1 cellular context compared by ENCODE assay signal in genomic region chr12:45990468-45991288, GRCh38.
A peak's percentile ranks its signal among the peaks of the same experiment; 100 is the strongest.
TF ChIP-seq lines count a peak whose summit lies in the region.

Gene SCAF11, minus strand, starts transcription at chr12:45990574. Its CDS starts 26,407 bp downstream, at chr12:45964167.

TF ChIP-seq in GM12878, 131 proteins besides CTCF, POLR2A, EP300 and RAD21 (continued from another document and continues in another):
- TF ChIP-seq ZBTB40 (IDR thresholded peaks at IDR 0.05; ENCODE audit: borderline replicate concordance) (no peak), PAX5 (IDR thresholded peaks at IDR 0.05; ENCODE audit: borderline replicate concordance, low read depth, low read length) (peak; percentile 36; the same call in 1 of the 2 replicates), YY1 (IDR thresholded peaks at IDR 0.05; ENCODE audit: low read depth, low read length) (peak; percentile 83), RFX5 (IDR thresholded peaks at IDR 0.05; ENCODE audit: low read depth, low read length) (peak; percentile 60; the same call in 1 of the 2 replicates), LARP7 (IDR thresholded peaks at IDR 0.05) (no peak), RAD51 (IDR thresholded peaks at IDR 0.05) (peak; percentile 86), ATF7 (IDR thresholded peaks at IDR 0.05; ENCODE audit: low read depth) (peak; percentile 85), STAT1 (conservative IDR thresholded peaks at IDR 0.05) (no peak; the same call in 1 of the 2 replicates), CEBPB (IDR thresholded peaks at IDR 0.05; ENCODE audit: borderline replicate concordance in 1 of 2, low read depth in 2 of 2, low read length in 2 of 2) (no peak), SPI1 (IDR thresholded peaks at IDR 0.05; ENCODE audit: borderline replicate concordance, insufficient read depth, low read depth, low read length) (peak; percentile 41; the same call in 1 of the 2 replicates), CREB1 (IDR thresholded peaks at IDR 0.05; ENCODE audit: low read depth) (peak; percentile 99), ZBTB4 (CRISPR knock-in tag; IDR thresholded peaks at IDR 0.05) (no peak), USF1 (IDR thresholded peaks at IDR 0.05; ENCODE audit: borderline replicate concordance, extremely low read length, insufficient read depth, low read depth, low read length) (peak; percentile 88), NBN (IDR thresholded peaks at IDR 0.05) (peak; percentile 97), BCL3 (IDR thresholded peaks at IDR 0.05; ENCODE audit: borderline replicate concordance, insufficient read depth, low read depth, low read length, poor library complexity, severe bottlenecking) (peak; percentile 12), MEF2B (IDR thresholded peaks at IDR 0.05; ENCODE audit: partially characterized antibody, poor library complexity, severe bottlenecking) (peak; percentile 44), SKIL (IDR thresholded peaks at IDR 0.05; ENCODE audit: low read depth, poor library complexity, severe bottlenecking) (no peak), TCF12 (IDR thresholded peaks at IDR 0.05; ENCODE audit: low read depth, low read length) (peak; percentile 78; the same call in 1 of the 2 replicates), ZNF687 (IDR thresholded peaks at IDR 0.05) (peak; percentile 92), SIN3A (IDR thresholded peaks at IDR 0.05; ENCODE audit: low read depth, low read length) (peak; percentile 82), POU2F2 (IDR thresholded peaks at IDR 0.05; ENCODE audit: borderline replicate concordance, low read depth, low read length) (peak; percentile 76), STAT3 (IDR thresholded peaks at IDR 0.05; ENCODE audit: low read depth, low read length) (peak; percentile 62; the same call in 1 of the 2 replicates), SP1 (IDR thresholded peaks at IDR 0.05; ENCODE audit: low read depth, low read length) (peak; percentile 75), MEF2A (IDR thresholded peaks at IDR 0.05; ENCODE audit: insufficient read depth, low read depth, low read length) (no peak), HCFC1 (IDR thresholded peaks at IDR 0.05; ENCODE audit: low read length) (peak; percentile 74), SMC3 (IDR thresholded peaks at IDR 0.05; ENCODE audit: borderline replicate concordance, low read length) (peak; percentile 72), EGR1 (IDR thresholded peaks at IDR 0.05; ENCODE audit: borderline replicate concordance in 1 of 2, low read depth in 2 of 2, low read length in 2 of 2) (peak; percentile 39 to 49; a peak in 1 of 3 replicates), CBX3 (IDR thresholded peaks at IDR 0.05; ENCODE audit: borderline replicate concordance, low read depth) (no peak), BACH1 (IDR thresholded peaks at IDR 0.05; ENCODE audit: borderline replicate concordance) (peak; percentile 85; the same call in 1 of the 2 replicates), HDGF (IDR thresholded peaks at IDR 0.05) (peak; percentile 99), IKZF1 (conservative IDR thresholded peaks at IDR 0.05) (peak; percentile 74; the same call in 1 of the 2 replicates), MAX (IDR thresholded peaks at IDR 0.05; ENCODE audit: low read depth, low read length) (peak; percentile 97), SMARCA5 (IDR thresholded peaks at IDR 0.05) (peak; percentile 91; the same call in 1 of the 2 replicates), RB1 (IDR thresholded peaks at IDR 0.05; ENCODE audit: borderline replicate concordance) (peak; percentile 32; the same call in 1 of the 2 replicates), KDM1A (IDR thresholded peaks at IDR 0.05; ENCODE audit: borderline replicate concordance) (no peak), RUNX3 (IDR thresholded peaks at IDR 0.05; ENCODE audit: low read length) (no peak; the same call in 1 of the 2 replicates), PAX8 (IDR thresholded peaks at IDR 0.05) (no peak), RCOR1 (conservative IDR thresholded peaks at IDR 0.05; ENCODE audit: low read depth, low read length) (no peak), TAF1 (IDR thresholded peaks at IDR 0.05; ENCODE audit: borderline replicate concordance, low read depth, low read length) (peak; percentile 52), SUZ12 (IDR thresholded peaks at IDR 0.05; ENCODE audit: unreplicated experiment) (no peak), POLR2AphosphoS5 (IDR thresholded peaks at IDR 0.05; ENCODE audit: low read length) (peak; percentile 71; the same call in 1 of the 2 replicates), GABPA (IDR thresholded peaks at IDR 0.05; ENCODE audit: low read depth) (no peak), WRNIP1 (IDR thresholded peaks at IDR 0.05; ENCODE audit: borderline replicate concordance, low read depth, low read length) (no peak), GATAD2B (conservative IDR thresholded peaks at IDR 0.05; ENCODE audit: low read depth) (no peak), SMAD1 (IDR thresholded peaks at IDR 0.05; ENCODE audit: low read depth, partially characterized antibody) (peak; percentile 21), ZBED1 (IDR thresholded peaks at IDR 0.05; ENCODE audit: borderline replicate concordance) (no peak)
